Comparison of ENCODE assay signal across 13 cellular contexts in genomic region chr2:101991731-101992145, GRCh38. TPM values are rescaled to one million over a fixed set of nuclear protein-coding genes. Genes with fewer than 3 reads are reported as not detected.
DNase-seq lines count a peak whose midpoint lies in the region; ATAC-seq and TF ChIP-seq lines count a peak whose summit lies in the region.
"Had no signal": no experiment of that assay in that cellular context is flagged by ENCODE, and none has a peak within 500 bp of the region (broad histone marks: within the 10 kb centered on the region; RNA-seq: fewer than 3 reads in every experiment).

Gene IL1R2 (plus strand): TSS chr2:101991960. CDS start chr2:102008576, 16,616 bp downstream.

- DNase-seq in GM23338 (ENCODE audit: low spot score) (no peak), PC-9 (peak in 1 of 2 experiments; percentile 46), right cardiac atrium (peak in 2 of 3 donors; percentile 38 to 66), posterior vena cava (ENCODE audit: low spot score) (no peak), epidermal melanocyte (ENCODE audit: insufficient read length, low spot score) (no peak), activated gamma-delta T cell (lab: John Stamatoyannopoulos, UW) (no peak), NCI-H82 treated with DMSO at 0.1 percent for 48 hours (lab: John Stamatoyannopoulos, UW; ENCODE audit: unreplicated experiment) (no peak)
- no peak for DNase-seq in CD4-positive, alpha-beta memory T cell
- DNase-seq: foreskin fibroblast, NCI-H446 treated with DMSO at 0.1 percent for 48 hours, SW 1271 had no signal

- 0 out of 4 replicates have a peak, but pooled peaks of 1 of the 2 experiments have one; percentile 11 for TF ChIP-seq CTCF in GM23338 (conservative IDR thresholded peaks at IDR 0.05; ENCODE audit: low read depth in 2 of 2)
- 0 out of 2 replicates have a peak, but pooled peaks have one; percentile 20 for TF ChIP-seq CTCF in PC-9 (conservative IDR thresholded peaks at IDR 0.05)

- H3K36me3 ChIP-seq in GM23338 (ENCODE audit: insufficient read depth) = no peaks in the 10 kb centered on the region
- no peaks in the 10 kb centered on the region for H3K36me3 ChIP-seq in PC-9 (ENCODE audit: low read depth)
- H3K36me3 ChIP-seq in CD4-positive, alpha-beta memory T cell (ENCODE audit: insufficient read depth, low read length) = no peaks in the 10 kb centered on the region
- H3K36me3 ChIP-seq: cardiac muscle cell had no signal

- H3K9me2 ChIP-seq in GM23338 (ENCODE audit: insufficient read depth) (peaks cover 3% of the 10 kb centered on the region; the same call in 1 of the 2 replicates), PC-9 (ENCODE audit: insufficient read depth) (no peaks in the 10 kb centered on the region)

- H3K4me3 ChIP-seq in GM23338 = no peak within 1 kb of the TSS
- no peak within 1 kb of the TSS for H3K4me3 ChIP-seq in PC-9
- H3K4me3 ChIP-seq in right cardiac atrium (ENCODE audit: low read length) = no peak within 1 kb of the TSS
- H3K4me3 ChIP-seq in CD4-positive, alpha-beta memory T cell (ENCODE audit: low read length in 2 of 2) = no peak within 1 kb of the TSS
- H3K4me3 ChIP-seq: cardiac muscle cell had no signal

- H3K36me3 Mint-ChIP-seq in GM23338 (ENCODE audit: low read depth) = no peaks in the 10 kb centered on the region
- H3K36me3 Mint-ChIP-seq in CD4-positive, alpha-beta memory T cell = no peaks in the 10 kb centered on the region
- H3K36me3 Mint-ChIP-seq: mesothelial cell of epicardium had no signal

- intact Hi-C loops in PC-9 (cut with micrococcal nuclease; ENCODE audit: unreplicated experiment) = no loop called here
- intact Hi-C loops in right cardiac atrium (cut with DNase I) = no loop called here
- intact Hi-C loops in posterior vena cava (cut with DNase I) = no loop called here
- intact Hi-C loops in CD4-positive, alpha-beta memory T cell (cut with micrococcal nuclease) = no loop called here

- H3F3A ChIP-seq in GM23338 (replicated peaks; ENCODE audit: low read depth) (no peaks in the 10 kb centered on the region), PC-9 (ENCODE audit: insufficient read depth, low read depth) (peaks cover 3% of the 10 kb centered on the region; the same call in 1 of the 2 replicates)

- H3K4me1 ChIP-seq in GM23338 (ENCODE audit: insufficient read depth) (no peaks in the 10 kb centered on the region), PC-9 (replicated peaks; ENCODE audit: insufficient read depth) (peaks cover 16% of the 10 kb centered on the region), right cardiac atrium (ENCODE audit: control insufficient read depth, insufficient read depth, low read length) (no peaks in the 10 kb centered on the region)
- H3K4me1 ChIP-seq in CD4-positive, alpha-beta memory T cell (ENCODE audit: insufficient read depth, low read length) = no peaks in the 10 kb centered on the region

- CTCF ChIA-PET in PC-9 (lab: Charles Lee) = interaction anchor here (0.6 to 0.7 kb wide), 2 partner anchors 196 to 205 kb away, joined by 3 read pairs; no protein-coding TSS in a partner anchor
- CTCF ChIA-PET in CD4-positive, alpha-beta memory T cell (lab: Charles Lee; ENCODE audit: partially characterized antibody) = no interaction called here

- BruUV-seq in PC-9 (replicated peaks; lab: Mats Ljungman, UMichigan) = no TSS peak

- H3K27me3 ChIP-seq in GM23338 (ENCODE audit: insufficient read depth) (no peaks in the 10 kb centered on the region), PC-9 (ENCODE audit: insufficient read depth, low read depth) (no peaks in the 10 kb centered on the region), right cardiac atrium (ENCODE audit: control insufficient read depth, insufficient read depth) (no peaks in the 10 kb centered on the region)
- no peaks in the 10 kb centered on the region for H3K27me3 ChIP-seq in CD4-positive, alpha-beta memory T cell (ENCODE audit: insufficient read depth, low read length)
- H3K27me3 ChIP-seq: cardiac muscle cell had no signal

- H3K79me2 ChIP-seq in GM23338 (replicated peaks; ENCODE audit: insufficient read depth) = no peaks in the 10 kb centered on the region
- H3K79me2 ChIP-seq in PC-9 (ENCODE audit: low read depth) = no peaks in the 10 kb centered on the region

- no peak within 1 kb of the TSS for H3K4me2 ChIP-seq in GM23338
- no peak within 1 kb of the TSS for H3K4me2 ChIP-seq in PC-9

- H3K4me3 Mint-ChIP-seq in GM23338 = no peak within 1 kb of the TSS
- no peak within 1 kb of the TSS for H3K4me3 Mint-ChIP-seq in CD4-positive, alpha-beta memory T cell
- H3K4me3 Mint-ChIP-seq: mesothelial cell of epicardium had no signal

- peaks cover 11% of the 10 kb centered on the region for H3K27me3 Mint-ChIP-seq in GM23338 (ENCODE audit: insufficient read depth, low read depth, poor library complexity)
- H3K27me3 Mint-ChIP-seq in CD4-positive, alpha-beta memory T cell = peaks cover 7 to 9% of the 10 kb centered on the region in 2 donors

- peaks cover 10% of the 10 kb centered on the region; the same call in 2 of the 3 replicates for H3K4me1 Mint-ChIP-seq in GM23338
- peaks cover 0 to 6% (median 1%) of the 10 kb centered on the region in 4 donors for H3K4me1 Mint-ChIP-seq in CD4-positive, alpha-beta memory T cell

- peak within 1 kb of the TSS; percentile 90 for H2AFZ ChIP-seq in GM23338
- no peak within 1 kb of the TSS for H2AFZ ChIP-seq in PC-9

- ATAC-seq in GM23338 = peak; percentile 62
- peak; percentile 50 to 55 for ATAC-seq in right cardiac atrium

- no peak within 1 kb of the TSS for H3K27ac Mint-ChIP-seq in GM23338
- peak within 1 kb of the TSS in 1 of 7 donors; percentile 49 for H3K27ac Mint-ChIP-seq in CD4-positive, alpha-beta memory T cell
- H3K27ac Mint-ChIP-seq: mesothelial cell of epicardium had no signal

- H3K9me3 ChIP-seq in PC-9 (ENCODE audit: insufficient read depth, low read depth) (no peaks in the 10 kb centered on the region), right cardiac atrium (ENCODE audit: control insufficient read depth, low read length) (no peaks in the 10 kb centered on the region)
- H3K9me3 ChIP-seq in CD4-positive, alpha-beta memory T cell (ENCODE audit: control insufficient read depth in 1 of 2, low read length in 2 of 2) = no peaks in the 10 kb centered on the region

- H4K20me1 ChIP-seq in GM23338 (replicated peaks; ENCODE audit: insufficient read depth) (no peaks in the 10 kb centered on the region), PC-9 (ENCODE audit: insufficient read depth) (no peaks in the 10 kb centered on the region)

- H3K27ac ChIP-seq in GM23338 (ENCODE audit: low read depth) (no peak within 1 kb of the TSS), PC-9 (no peak within 1 kb of the TSS), right cardiac atrium (ENCODE audit: low read length) (no peak within 1 kb of the TSS)
- no peak within 1 kb of the TSS for H3K27ac ChIP-seq in CD4-positive, alpha-beta memory T cell (ENCODE audit: low read depth, low read length)
- H3K27ac ChIP-seq: cardiac muscle cell had no signal

- 58% methylated on average over 7 of the region's 7 CpGs for WGBS in right cardiac atrium

- no peaks in the 10 kb centered on the region; the same call in 2 of the 3 replicates for H3K9me3 Mint-ChIP-seq in GM23338
- no peaks in the 10 kb centered on the region for H3K9me3 Mint-ChIP-seq in CD4-positive, alpha-beta memory T cell
- H3K9me3 Mint-ChIP-seq: mesothelial cell of epicardium had no signal

- POLR2A ChIA-PET in PC-9 (lab: Charles Lee; ENCODE audit: unreplicated experiment) = no interaction called here
- POLR2A ChIA-PET in CD4-positive, alpha-beta memory T cell (lab: Charles Lee; ENCODE audit: partially characterized antibody) = no interaction called here

RNA-seq across cellular contexts. Expression of gene IL1R2, which starts in this region (rescaled TPM):
- total RNA-seq in GM23338 (2014; rRNA removed; shearing (Covaris generic)) = not detected in 2 replicates
- not detected in 2 replicates for polyA plus RNA-seq in GM23338 (2016; fragmentation: Nextera tagmentation; extraction: Ambion mirVana)
- total RNA-seq in PC-9 (2021) = 3.3 and 3.8 TPM in 2 replicates
- 1 to 10 TPM in 3 of 4 donors, not detected in 1; 3.0 to 4.3 (median 3.9) TPM for total RNA-seq in right cardiac atrium
- 1.9 TPM for polyA plus RNA-seq in right cardiac atrium
- 10 to 100 TPM; 16.3 to 27.0 TPM for total RNA-seq in posterior vena cava
- total RNA-seq in CD4-positive, alpha-beta memory T cell = not detected
- 1 to 10 TPM in 1 of 2 donors, under 1 TPM in 1; 0.61 to 2.1 TPM for polyA plus RNA-seq in CD4-positive, alpha-beta memory T cell
- total RNA-seq: cardiac muscle cell, mesothelial cell of epicardium had no signal
- polyA plus RNA-seq: cardiac muscle cell had no signal

Comparison
In these comparisons a context has a peak if more than half of its experiments do, and no peak if none do; other contexts are left out.
1. Peak in ATAC-seq in GM23338; RNA of the gene not detected or under 1 TPM.
2. DNase-seq: peak in right cardiac atrium (2 of 3); none in GM23338 (single experiment), posterior vena cava (single experiment), CD4-positive, alpha-beta memory T cell (0 of 5), epidermal melanocyte (single experiment), activated gamma-delta T cell (single experiment) and NCI-H82 treated with DMSO at 0.1 percent for 48 hours (single experiment).